Comparison of ENCODE assay signal across 8 cellular contexts in genomic region chr12:24728366-24728765, GRCh38.
DNase-seq lines count a peak whose midpoint lies in the region; ATAC-seq, FAIRE-seq and TF ChIP-seq lines count a peak whose summit lies in the region.

No MANE protein-coding gene starts in this region.

- H3K4me2 ChIP-seq in SU-DHL-6 (ENCODE audit: low read depth, low read length, poor library complexity, severe bottlenecking): no peak overlapping the region
- no peak overlapping the region for H3K4me2 ChIP-seq in keratinocyte (ENCODE audit: control insufficient read depth, extremely low read depth, insufficient read depth, low read depth, low read length)

- H3K4me3 ChIP-seq in GM12865 (ENCODE audit: low read depth, low read length) (no peak overlapping the region), SU-DHL-6 (ENCODE audit: insufficient read depth, low read length, poor library complexity, severe bottlenecking) (no peak overlapping the region), keratinocyte (ENCODE audit: control insufficient read depth in 2 of 3, extremely low read depth in 1 of 3, insufficient read depth in 2 of 3, low read depth in 1 of 3, low read length in 3 of 3) (no peak overlapping the region)

- no peak overlapping the region for H3K9ac ChIP-seq in SU-DHL-6 (ENCODE audit: low read length)
- H3K9ac ChIP-seq in keratinocyte (ENCODE audit: control insufficient read depth, extremely low read depth, insufficient read depth, low read length): no peak overlapping the region

- H3F3A ChIP-seq in SU-DHL-6 (ENCODE audit: insufficient read depth): no peaks in the 10 kb centered on the region

- peak; percentile 54 for ATAC-seq in HG03196 (IDR thresholded peaks at IDR 0.05; ENCODE audit: unreplicated experiment)
- no peak for ATAC-seq in omental fat pad (ENCODE audit: low FRiP score)

- no peak overlapping the region for H3K27ac Mint-ChIP-seq in activated naive CD4-positive, alpha-beta T cell treated with anti-CD3 and anti-CD28 coated beads for 36 hours

- H3K9me3 ChIP-seq in SU-DHL-6 (ENCODE audit: insufficient read depth, low read length): no peaks in the 10 kb centered on the region
- no peaks in the 10 kb centered on the region for H3K9me3 ChIP-seq in keratinocyte (ENCODE audit: control insufficient read depth, low read depth, low read length)

- CTCF ChIA-PET in activated naive CD4-positive, alpha-beta T cell treated with anti-CD3 and anti-CD28 coated beads for 36 hours (lab: Charles Lee): no interaction called here

- no peak for FAIRE-seq in keratinocyte (lab: Jason Lieb, UNC)

- H3K9me3 Mint-ChIP-seq in activated naive CD4-positive, alpha-beta T cell treated with anti-CD3 and anti-CD28 coated beads for 36 hours: no peaks in the 10 kb centered on the region

- intact Hi-C loops in posterior cingulate gyrus (cut with DNase I): no loop called here
- intact Hi-C loops in activated naive CD4-positive, alpha-beta T cell treated with anti-CD3 and anti-CD28 coated beads for 36 hours (cut with micrococcal nuclease): loop anchor here (2.0 to 5.0 kb wide), 3 partner anchors 166 to 1524 kb away; no protein-coding TSS in a partner anchor

- no peaks in the 10 kb centered on the region for H3K4me1 ChIP-seq in keratinocyte (ENCODE audit: control insufficient read depth, extremely low read depth, insufficient read depth, low read length)

- H3K79me2 ChIP-seq in SU-DHL-6 (ENCODE audit: insufficient read depth, low read length): no peaks in the 10 kb centered on the region
- H3K79me2 ChIP-seq in keratinocyte (ENCODE audit: control insufficient read depth, insufficient read depth, low read length): no peaks in the 10 kb centered on the region

- H4K20me1 ChIP-seq in SU-DHL-6 (ENCODE audit: low read depth, low read length) (no peaks in the 10 kb centered on the region), keratinocyte (ENCODE audit: control insufficient read depth, extremely low read depth, insufficient read depth, low read length) (no peaks in the 10 kb centered on the region)

- no peaks in the 10 kb centered on the region for H3K36me3 ChIP-seq in SU-DHL-6 (ENCODE audit: low read length)
- H3K36me3 ChIP-seq in keratinocyte (ENCODE audit: control insufficient read depth in 2 of 2, extremely low read depth in 1 of 2, insufficient read depth in 2 of 2, low read length in 2 of 2): no peaks in the 10 kb centered on the region

- peaks cover 4% of the 10 kb centered on the region for H3K27me3 Mint-ChIP-seq in activated naive CD4-positive, alpha-beta T cell treated with anti-CD3 and anti-CD28 coated beads for 36 hours (ENCODE audit: low read depth)

- H3K9me1 ChIP-seq in keratinocyte (ENCODE audit: control insufficient read depth, extremely low read depth, insufficient read depth, low read length): no peaks in the 10 kb centered on the region

- no peaks in the 10 kb centered on the region for H3K9me2 ChIP-seq in SU-DHL-6 (replicated peaks; ENCODE audit: insufficient read depth, low read length)

- dilution Hi-C loops in keratinocyte (cut with MboI; ENCODE audit: extremely low pct_ligation_motif_present, low sequenced_read_pairs): no loop called here

- H3K27me3 ChIP-seq in SU-DHL-6 (ENCODE audit: low read length): no peaks in the 10 kb centered on the region
- no peaks in the 10 kb centered on the region for H3K27me3 ChIP-seq in keratinocyte (ENCODE audit: control insufficient read depth, extremely low read depth, insufficient read depth, low read length)

- peak; percentile 55 for DNase-seq in GM12865 (ENCODE audit: low read depth)
- no peak for DNase-seq in keratinocyte (ENCODE audit: low read depth, low spot score)
- DNase-seq in stimulated activated CD4-positive, alpha-beta T cell treated with anti-CD3 and anti-CD28 coated beads, Interleukin-2, amount 100 ng/mL, for 24 hours: no peak
- no peak for DNase-seq in posterior cingulate gyrus
- no peak for DNase-seq in activated naive CD4-positive, alpha-beta T cell treated with anti-CD3 and anti-CD28 coated beads for 36 hours
- no peak for DNase-seq in omental fat pad (ENCODE audit: low spot score)

- H3K36me3 Mint-ChIP-seq in activated naive CD4-positive, alpha-beta T cell treated with anti-CD3 and anti-CD28 coated beads for 36 hours (ENCODE audit: low read depth): no peaks in the 10 kb centered on the region

- H3K4me3 Mint-ChIP-seq in activated naive CD4-positive, alpha-beta T cell treated with anti-CD3 and anti-CD28 coated beads for 36 hours: no peak overlapping the region

- TF ChIP-seq CTCF in GM12865 (IDR thresholded peaks at IDR 0.05; ENCODE audit: insufficient read depth, low read depth, low read length, missing control alignments): peak; percentile 42
- TF ChIP-seq CTCF in SU-DHL-6 (IDR thresholded peaks at IDR 0.05; ENCODE audit: insufficient read depth, low read length, poor library complexity, severe bottlenecking): peak; percentile 27
- peak in 2 of 3 experiments; percentile 48 to 49 for TF ChIP-seq CTCF in keratinocyte (optimal IDR thresholded peaks at IDR 0.05 in 1 of 3, IDR thresholded peaks at IDR 0.05 in 1 of 3, conservative IDR thresholded peaks at IDR 0.05 in 1 of 3; ENCODE audit: extremely low read depth in 1 of 3, insufficient read depth in 2 of 3, low read length in 3 of 3)
- no peak for TF ChIP-seq CTCF in omental fat pad (IDR thresholded peaks at IDR 0.05)

- H3K4me1 Mint-ChIP-seq in activated naive CD4-positive, alpha-beta T cell treated with anti-CD3 and anti-CD28 coated beads for 36 hours (ENCODE audit: low read depth): peaks cover 31% of the 10 kb centered on the region

- H3K27ac ChIP-seq in SU-DHL-6 (ENCODE audit: low read depth, low read length) (no peak overlapping the region), keratinocyte (ENCODE audit: control insufficient read depth, insufficient read depth, low read length) (no peak overlapping the region)

- H2AFZ ChIP-seq in SU-DHL-6 (ENCODE audit: low read depth, low read length, severe bottlenecking) (no peak overlapping the region), keratinocyte (ENCODE audit: control insufficient read depth, low read length) (no peak overlapping the region)

Comparison
In these comparisons a context has a peak if more than half of its experiments do, and no peak if none do; other contexts are left out.
1. CTCF ChIP-seq: peak in GM12865 (single experiment), SU-DHL-6 (single experiment) and keratinocyte (2 of 3); none in omental fat pad (0 of 3).